ENCODE assay signal across 8 cellular contexts in the genomic region with DNA sequence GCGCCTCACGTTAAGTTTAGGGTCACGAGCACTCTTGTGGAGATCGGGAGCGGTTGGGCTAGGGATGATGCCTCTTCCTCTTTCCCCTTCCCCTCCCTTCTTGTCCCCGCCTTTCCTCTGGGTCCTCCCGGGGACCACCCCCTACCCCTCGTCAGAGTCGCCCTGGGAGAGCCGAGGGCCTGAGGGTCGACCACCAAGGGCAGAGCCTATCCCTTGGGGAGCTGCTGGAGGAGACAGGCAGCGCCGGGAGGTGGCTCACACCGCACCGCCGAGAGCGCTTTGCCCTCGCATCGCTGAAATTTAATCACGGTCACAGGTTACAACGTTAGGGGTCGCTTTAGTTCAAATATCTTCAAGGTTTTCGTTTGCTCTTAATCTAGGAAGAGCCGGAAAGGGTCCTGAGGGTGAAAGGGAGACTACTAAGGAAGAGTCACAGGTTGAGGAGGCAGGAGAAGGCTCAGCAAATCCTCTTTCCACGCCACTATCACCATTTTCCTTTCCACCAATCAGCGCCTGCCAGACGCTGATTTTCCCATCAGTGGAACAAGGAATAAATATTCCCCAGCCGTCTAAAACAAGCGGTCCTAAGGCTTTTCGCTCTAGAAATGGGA. TPM values are rescaled to one million over a fixed set of nuclear protein-coding genes. Genes with fewer than 3 reads are reported as not detected.
DNase-seq lines count a peak whose midpoint lies in the region; ATAC-seq and TF ChIP-seq lines count a peak whose summit lies in the region.

No MANE protein-coding gene starts in this region.

- peaks cover 17% of the 10 kb centered on the region for H3K4me1 Mint-ChIP-seq in activated naive CD8-positive, alpha-beta T cell treated with anti-CD3 and anti-CD28 coated beads, Interleukin-2, amount 50 U/mL, for 24 hours

- H3K27ac ChIP-seq in AG04450 (ENCODE audit: low read depth, low read length) (no peak overlapping the region), cardiac muscle cell (peak overlapping the region; percentile 8)

- H3K9me3 ChIP-seq in AG04450 (ENCODE audit: control insufficient read depth, insufficient read depth, low read length) (peaks cover 2% of the 10 kb centered on the region), cardiac muscle cell (ENCODE audit: low read depth) (no peaks in the 10 kb centered on the region)

- peaks cover 31% of the 10 kb centered on the region for H3K27me3 ChIP-seq in AG04450 (ENCODE audit: control insufficient read depth, insufficient read depth, low read length)
- H3K27me3 ChIP-seq in cardiac muscle cell, result peaks cover 4% of the 10 kb centered on the region

- ATAC-seq in activated naive CD8-positive, alpha-beta T cell treated with anti-CD3 and anti-CD28 coated beads, Interleukin-2, amount 50 U/mL, for 24 hours, result peak; percentile 58
- peak; percentile 45 for ATAC-seq in omental fat pad (ENCODE audit: low FRiP score)

- H3K4me3 ChIP-seq in AG04450 (ENCODE audit: low read depth, low read length) (peak overlapping the region; percentile 64), cardiac muscle cell (peak overlapping the region; percentile 56)

- CTCF ChIA-PET in AG04450 (lab: Charles Lee), result interaction anchor here (1.4 kb wide), 1 partner anchor 352 kb away, joined by 5 read pairs; no protein-coding TSS in a partner anchor

- POLR2A ChIA-PET in AG04450 (lab: Yijun Ruan, JAX), result no interaction called here

- peak overlapping the region; percentile 66 for H3K4me3 Mint-ChIP-seq in activated naive CD8-positive, alpha-beta T cell treated with anti-CD3 and anti-CD28 coated beads, Interleukin-2, amount 50 U/mL, for 24 hours

- no peaks in the 10 kb centered on the region for H3K4me1 ChIP-seq in cardiac muscle cell (ENCODE audit: low read depth)

- H3K27me3 Mint-ChIP-seq in activated naive CD8-positive, alpha-beta T cell treated with anti-CD3 and anti-CD28 coated beads, Interleukin-2, amount 50 U/mL, for 24 hours, result peaks cover 57% of the 10 kb centered on the region

- peak; percentile 17 for TF ChIP-seq CTCF in AG04450 (IDR thresholded peaks at IDR 0.05; ENCODE audit: low read depth, low read length)
- TF ChIP-seq CTCF in GM10266 (IDR thresholded peaks at IDR 0.05; ENCODE audit: control insufficient read depth, insufficient read depth, low read depth, missing control alignments), result no peak
- TF ChIP-seq CTCF in cardiac muscle cell (IDR thresholded peaks at IDR 0.05; ENCODE audit: low read depth, low read length), result peak; percentile 22
- no peak for TF ChIP-seq CTCF in omental fat pad (IDR thresholded peaks at IDR 0.05)

- H3K36me3 Mint-ChIP-seq in activated naive CD8-positive, alpha-beta T cell treated with anti-CD3 and anti-CD28 coated beads, Interleukin-2, amount 50 U/mL, for 24 hours (ENCODE audit: low read depth), result no peaks in the 10 kb centered on the region

- H3K9me3 Mint-ChIP-seq in activated naive CD8-positive, alpha-beta T cell treated with anti-CD3 and anti-CD28 coated beads, Interleukin-2, amount 50 U/mL, for 24 hours, result no peaks in the 10 kb centered on the region

- H3K27ac Mint-ChIP-seq in activated naive CD8-positive, alpha-beta T cell treated with anti-CD3 and anti-CD28 coated beads, Interleukin-2, amount 50 U/mL, for 24 hours, result no peak overlapping the region

- H3K36me3 ChIP-seq in cardiac muscle cell, result no peaks in the 10 kb centered on the region

- DNase-seq in AG04450 (ENCODE audit: low read depth, low spot score) (no peak), GM10266 (ENCODE audit: extremely low spot score) (peak; percentile 28), NCI-H2227 (lab: John Stamatoyannopoulos, UW; ENCODE audit: unreplicated experiment) (peak; percentile 71), cardiac muscle cell (ENCODE audit: low read depth in 1 of 2, low spot score in 1 of 2) (peak; percentile 43 to 65), omental fat pad (ENCODE audit: low spot score) (no peak), HK-2 (ENCODE audit: unreplicated experiment) (no peak), foreskin melanocyte (no peak)
- peak; percentile 23 for DNase-seq in activated naive CD8-positive, alpha-beta T cell treated with anti-CD3 and anti-CD28 coated beads, Interleukin-2, amount 50 U/mL, for 24 hours

RNA-seq across cellular contexts. Expression of gene SNCA, which starts 0.5 kb away (rescaled TPM):
- polyA plus RNA-seq in AG04450 (2011; rRNA removed), result 2.5 and 2.9 TPM in 2 replicates
- 1.1 and 1.8 TPM in 2 replicates for polyA minus RNA-seq in AG04450 (2011; rRNA and poly(A)+ RNA removed)
- 87.8 and 99.1 TPM in 2 replicates for total RNA-seq in cardiac muscle cell
- 112 and 127 TPM in 2 replicates for polyA plus RNA-seq in cardiac muscle cell
- 10 to 100 TPM in 3 of 4 donors, 1 to 10 TPM in 1; 8.7 to 26.1 (median 19.2) TPM for total RNA-seq in omental fat pad

RNA-seq across cellular contexts. Expression of gene MMRN1, which starts 57.2 kb away (rescaled TPM):
- polyA plus RNA-seq in AG04450 (2011; rRNA removed), result not detected in 2 replicates
- not detected in 2 replicates for polyA minus RNA-seq in AG04450 (2011; rRNA and poly(A)+ RNA removed)
- total RNA-seq in cardiac muscle cell, result 0.27 and 1.3 TPM in 2 replicates
- polyA plus RNA-seq in cardiac muscle cell, result 0.54 and 0.83 TPM in 2 replicates
- total RNA-seq in omental fat pad, result 10 to 100 TPM in 3 of 4 donors, 1 to 10 TPM in 1; 8.0 to 79.6 (median 57.7) TPM

Comparison
In these comparisons a context has a peak if more than half of its experiments do, and no peak if none do; other contexts are left out.
1. DNase-seq: peak in GM10266 (single experiment), NCI-H2227 (single experiment), activated naive CD8-positive, alpha-beta T cell treated with anti-CD3 and anti-CD28 coated beads, Interleukin-2, amount 50 U/mL, for 24 hours (single experiment) and cardiac muscle cell (2 of 2); none in AG04450 (single experiment), omental fat pad (single experiment), HK-2 (single experiment) and foreskin melanocyte (single experiment).
2. CTCF ChIP-seq: peak in AG04450 (single experiment) and cardiac muscle cell (single experiment); none in GM10266 (single experiment) and omental fat pad (0 of 3).